In the genomic region with DNA sequence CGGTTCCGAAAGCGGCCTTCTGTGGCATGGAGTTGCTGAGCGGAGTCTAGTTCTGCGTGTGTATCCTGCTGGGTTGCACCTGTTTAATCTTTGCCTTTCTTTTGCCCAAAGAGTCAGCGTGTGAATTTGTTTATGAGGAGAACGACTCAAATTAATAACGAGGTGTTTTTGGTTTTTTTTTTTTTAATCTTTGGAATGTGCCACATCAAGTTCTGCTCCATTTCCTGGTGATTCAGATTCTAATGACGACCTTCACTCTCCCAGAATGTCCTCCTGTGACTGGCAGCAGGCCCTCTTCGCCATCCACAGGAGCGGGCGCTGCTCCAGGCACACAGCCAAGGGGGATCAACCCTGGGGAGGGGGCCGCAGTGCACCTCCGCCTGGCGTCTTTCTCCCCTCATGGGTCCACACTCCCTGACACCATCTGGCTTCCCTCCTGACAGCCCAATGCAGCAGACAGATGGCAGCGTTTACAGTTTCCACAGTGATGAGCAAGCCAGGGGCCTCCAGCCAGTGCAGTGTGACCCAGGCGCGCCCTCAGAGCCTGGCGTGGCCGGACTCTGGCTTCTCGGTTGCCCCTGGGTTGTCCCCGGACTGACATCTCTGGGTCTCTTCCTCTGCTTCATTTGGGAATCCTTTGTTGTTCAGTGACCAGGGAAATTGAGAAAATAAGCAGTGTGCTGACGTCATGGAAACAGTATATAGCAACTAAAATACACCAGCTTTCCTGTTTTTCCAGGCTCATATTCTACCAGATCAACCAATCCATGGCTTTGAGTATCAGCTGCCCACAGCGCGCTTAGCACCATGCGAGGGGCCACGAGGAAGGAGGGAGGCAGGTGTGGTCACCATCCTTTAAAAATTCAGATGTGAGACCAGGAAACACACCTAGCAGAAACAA, we compare ENCODE assay signal across 12 cellular contexts. TPM values are rescaled to one million over a fixed set of nuclear protein-coding genes. Genes with fewer than 3 reads are reported as not detected.
DNase-seq lines count a peak whose midpoint lies in the region; ATAC-seq and TF ChIP-seq lines count a peak whose summit lies in the region.
"Had no signal": no experiment of that assay in that cellular context is flagged by ENCODE, and none has a peak within 500 bp of the region (broad histone marks: within the 10 kb centered on the region; RNA-seq: fewer than 3 reads in every experiment).

No MANE protein-coding gene starts in this region.

- no peak for TF ChIP-seq POLR2A in heart left ventricle (IDR thresholded peaks at IDR 0.05)

- H3K4me1 ChIP-seq in heart left ventricle (peaks cover 0 to 23% (median 9%) of the 10 kb centered on the region in 12 donors), left ventricle myocardium inferior (peaks cover 33% of the 10 kb centered on the region)

- H3K36me3 ChIP-seq in heart left ventricle: no peaks in the 10 kb centered on the region
- H3K36me3 ChIP-seq in left ventricle myocardium inferior: no peaks in the 10 kb centered on the region

- peaks cover 0 to 2% (median 0%) of the 10 kb centered on the region in 5 experiments for H3K9me3 Mint-ChIP-seq in brain
- H3K9me3 Mint-ChIP-seq: stimulated activated naive B cell treated with anti-CD40 and anti-IgM and Interleukin-4, amounts not matched to agents 10 μg/mL and 1 μg/mL and 100 μg/mL, for 72 hours had no signal

- intact Hi-C loops in heart left ventricle (cut with DNase I): loop anchor here in 1 of 10 donors (10.0 kb wide), 1 partner anchor 104 kb away; no protein-coding TSS in a partner anchor
- intact Hi-C loops in left ventricle myocardium inferior (cut with micrococcal nuclease): no loop called here

- no peaks in the 10 kb centered on the region for H3K36me3 Mint-ChIP-seq in brain
- H3K36me3 Mint-ChIP-seq: stimulated activated naive B cell treated with anti-CD40 and anti-IgM and Interleukin-4, amounts not matched to agents 10 μg/mL and 1 μg/mL and 100 μg/mL, for 72 hours had no signal

- DNase-seq in heart left ventricle (no peak), left ventricle myocardium inferior (no peak), islet precursor cell (peak; percentile 59), GM10266 (ENCODE audit: extremely low spot score) (no peak), NCI-H2196 treated with DMSO at 0.1 percent for 48 hours (lab: John Stamatoyannopoulos, UW; ENCODE audit: unreplicated experiment) (no peak), HK-2 (ENCODE audit: unreplicated experiment) (no peak)
- DNase-seq in activated effector memory CD4-positive, alpha-beta T cell treated with anti-CD3 and anti-CD28 coated beads, Interleukin-2, amount 50 U/mL, for 16 hours: no peak
- DNase-seq: aorta; mucosa of descending colon; NCI-H1930; stimulated activated naive B cell treated with anti-CD40 and anti-IgM and Interleukin-4, amounts not matched to agents 10 μg/mL and 1 μg/mL and 100 μg/mL, for 72 hours had no signal

- 60 to 67% (median 63%) methylated on average over 27 of the region's 27 CpGs for WGBS in heart left ventricle, 4 donors

- H3K4me3 ChIP-seq in heart left ventricle (no peak overlapping the region), left ventricle myocardium inferior (no peak overlapping the region)
- H3K4me3 ChIP-seq: mucosa of descending colon had no signal

- H3K27ac Mint-ChIP-seq in brain: peak overlapping the region; percentile 85 to 95 (median 90)
- H3K27ac Mint-ChIP-seq: stimulated activated naive B cell treated with anti-CD40 and anti-IgM and Interleukin-4, amounts not matched to agents 10 μg/mL and 1 μg/mL and 100 μg/mL, for 72 hours had no signal

- no peaks in the 10 kb centered on the region for H3K27me3 Mint-ChIP-seq in brain

- H3K9me3 ChIP-seq in heart left ventricle (no peaks in the 10 kb centered on the region), left ventricle myocardium inferior (replicated peaks) (no peaks in the 10 kb centered on the region)
- H3K9me3 ChIP-seq: mucosa of descending colon had no signal

- H3K27me3 ChIP-seq in heart left ventricle (peaks cover 0 to 27% (median 0%) of the 10 kb centered on the region in 9 donors), left ventricle myocardium inferior (ENCODE audit: low read depth) (no peaks in the 10 kb centered on the region)

- peak overlapping the region in 2 of 5 experiments; percentile 13 to 40 for H3K4me3 Mint-ChIP-seq in brain
- H3K4me3 Mint-ChIP-seq: stimulated activated naive B cell treated with anti-CD40 and anti-IgM and Interleukin-4, amounts not matched to agents 10 μg/mL and 1 μg/mL and 100 μg/mL, for 72 hours had no signal

- TF ChIP-seq CTCF in heart left ventricle (IDR thresholded peaks at IDR 0.05): peak in 1 of 12 donors; percentile 22
- TF ChIP-seq CTCF in left ventricle myocardium inferior (IDR thresholded peaks at IDR 0.05; ENCODE audit: borderline replicate concordance): no peak
- no peak for TF ChIP-seq CTCF in brain (conservative IDR thresholded peaks at IDR 0.05)
- TF ChIP-seq CTCF in GM10266 (IDR thresholded peaks at IDR 0.05; ENCODE audit: control insufficient read depth, insufficient read depth, low read depth, missing control alignments): no peak

- H3K27ac ChIP-seq in heart left ventricle (no peak overlapping the region), left ventricle myocardium inferior (replicated peaks) (no peak overlapping the region)

- peaks cover 35% of the 10 kb centered on the region for H3K4me1 Mint-ChIP-seq in brain

- ATAC-seq in heart left ventricle: peak in 3 of 4 donors; percentile 49 to 67 (median 66)
- ATAC-seq: mucosa of descending colon; stimulated activated naive B cell treated with anti-CD40 and anti-IgM and Interleukin-4, amounts not matched to agents 10 μg/mL and 1 μg/mL and 100 μg/mL, for 72 hours had no signal

RNA-seq across cellular contexts. Expression of a gene that starts 27.4 kb away (rescaled TPM):
- total RNA-seq in heart left ventricle: 100 to 1,000 TPM in 1 of 9 donors, 10 to 100 TPM in 8; 38.0 to 100 (median 51.8) TPM
- polyA plus RNA-seq in heart left ventricle: 10 to 100 TPM; 27.6 to 31.5 TPM
- total RNA-seq in left ventricle myocardium inferior: 54.9 TPM
- polyA plus RNA-seq in brain (ENCODE audit: insufficient read depth, low read depth, low replicate concordance): 50.8 TPM
